Comparison of ENCODE assay signal across 9 cellular contexts in the genomic region with DNA sequence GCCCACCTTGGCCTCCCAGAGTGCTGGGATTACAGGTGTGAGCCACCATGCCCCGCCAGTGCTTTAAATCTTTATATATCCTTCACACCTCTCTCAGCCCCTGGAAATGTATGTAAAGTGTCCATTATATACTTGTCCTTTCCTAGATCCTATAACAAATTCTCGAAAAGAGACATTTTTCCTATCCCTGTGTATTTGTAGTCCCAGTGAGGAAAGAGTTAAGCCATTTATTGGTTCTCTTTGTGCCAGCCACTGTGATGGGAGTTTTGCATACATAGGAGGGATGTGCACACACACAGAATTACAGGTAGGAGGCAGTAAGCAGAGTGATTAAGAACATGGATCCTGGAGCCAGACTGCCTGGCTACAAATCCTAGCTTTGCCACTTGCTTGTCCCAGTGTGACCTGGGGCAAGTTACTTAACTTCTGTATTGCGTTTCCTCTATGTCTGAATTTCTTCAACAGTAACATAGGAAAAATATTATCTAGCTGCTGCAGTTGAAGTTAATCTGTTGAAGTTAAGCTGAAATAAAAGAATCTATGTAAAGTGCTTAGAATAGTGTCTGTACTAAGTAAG. TPM values are rescaled to one million over a fixed set of nuclear protein-coding genes. Genes with fewer than 3 reads are reported as not detected.
DNase-seq lines count a peak whose midpoint lies in the region; ATAC-seq and TF ChIP-seq lines count a peak whose summit lies in the region.
"Had no signal": no experiment of that assay in that cellular context is flagged by ENCODE, and none has a peak within 500 bp of the region (broad histone marks: within the 10 kb centered on the region; RNA-seq: fewer than 3 reads in every experiment).

No MANE protein-coding gene starts in this region.

- DNase-seq in CD8-positive, alpha-beta T cell: no peak
- DNase-seq in HuH-7 (ENCODE audit: low spot score): peak; percentile 44
- DNase-seq in activated naive CD8-positive, alpha-beta T cell treated with anti-CD3 and anti-CD28 coated beads for 36 hours: no peak
- peak; percentile 29 for DNase-seq in mesendoderm
- DNase-seq in NCI-H1436 treated with DMSO at 0.1 percent for 48 hours (lab: John Stamatoyannopoulos, UW): no peak
- DNase-seq in foreskin fibroblast: no peak
- DNase-seq in NOMO-1 treated with dmso at 0.1 percent for 144 hours (lab: John Stamatoyannopoulos, UW; ENCODE audit: unreplicated experiment): no peak
- DNase-seq: NCI-H1417 had no signal

- no peak overlapping the region for H3K4ac ChIP-seq in mesendoderm (ENCODE audit: low read depth, low read length)

- H3K36me3 Mint-ChIP-seq in CD8-positive, alpha-beta T cell: peaks cover 15% of the 10 kb centered on the region
- peaks cover 16% of the 10 kb centered on the region for H3K36me3 Mint-ChIP-seq in activated naive CD8-positive, alpha-beta T cell treated with anti-CD3 and anti-CD28 coated beads for 36 hours

- H3K27ac ChIP-seq in CD8-positive, alpha-beta T cell (ENCODE audit: low read depth, low read length): no peak overlapping the region
- no peak overlapping the region for H3K27ac ChIP-seq in mesendoderm (ENCODE audit: low read depth, low read length)

- H3K4me3 Mint-ChIP-seq in CD8-positive, alpha-beta T cell: no peak overlapping the region
- H3K4me3 Mint-ChIP-seq in activated naive CD8-positive, alpha-beta T cell treated with anti-CD3 and anti-CD28 coated beads for 36 hours: peak overlapping the region; percentile 29

- H2BK15ac ChIP-seq in mesendoderm (replicated peaks; ENCODE audit: low read depth): no peak overlapping the region

- H3K79me1 ChIP-seq in mesendoderm (ENCODE audit: low read length): no peaks in the 10 kb centered on the region

- TF ChIP-seq CTCF in CD8-positive, alpha-beta T cell (IDR thresholded peaks at IDR 0.05): no peak
- no peak for TF ChIP-seq CTCF in foreskin fibroblast (IDR thresholded peaks at IDR 0.05; ENCODE audit: low read depth, low read length)

- WGBS in mesendoderm (ENCODE audit: extremely low coverage, insufficient coverage, low lambda C conversion rate): no CpG with 5 or more reads among the region's 3 CpGs

- POLR2A ChIA-PET in CD8-positive, alpha-beta T cell (lab: Charles Lee): interaction anchor here (1.0 to 1.9 kb wide), 3 partner anchors 19 to 157 kb away, joined by 3 to 6 read pairs (median 6); a partner anchor contains a TSS

- H3K4me2 ChIP-seq in mesendoderm (ENCODE audit: low read length): no peak overlapping the region

- no peaks in the 10 kb centered on the region for H3K27me3 Mint-ChIP-seq in CD8-positive, alpha-beta T cell (ENCODE audit: low read depth)
- no peaks in the 10 kb centered on the region for H3K27me3 Mint-ChIP-seq in activated naive CD8-positive, alpha-beta T cell treated with anti-CD3 and anti-CD28 coated beads for 36 hours

- H4K8ac ChIP-seq in mesendoderm (ENCODE audit: low read depth, low read length): no peak overlapping the region

- no peak for ATAC-seq in CD8-positive, alpha-beta T cell
- no peak for ATAC-seq in HG03565 (IDR thresholded peaks at IDR 0.05; ENCODE audit: unreplicated experiment)

- no peak overlapping the region for H3K4me3 ChIP-seq in CD8-positive, alpha-beta T cell (ENCODE audit: low read depth, low read length)
- H3K4me3 ChIP-seq in mesendoderm (ENCODE audit: low read length): no peak overlapping the region
- no peak overlapping the region for H3K4me3 ChIP-seq in foreskin fibroblast (ENCODE audit: low read depth in 1 of 2, low read length in 2 of 2)

- H3K56ac ChIP-seq in mesendoderm (ENCODE audit: low read length): no peak overlapping the region

- no peaks in the 10 kb centered on the region for H3K9me3 Mint-ChIP-seq in CD8-positive, alpha-beta T cell
- peaks cover 4% of the 10 kb centered on the region for H3K9me3 Mint-ChIP-seq in activated naive CD8-positive, alpha-beta T cell treated with anti-CD3 and anti-CD28 coated beads for 36 hours

- peak overlapping the region; percentile 86 for H3K27ac Mint-ChIP-seq in CD8-positive, alpha-beta T cell
- peak overlapping the region; percentile 97 for H3K27ac Mint-ChIP-seq in activated naive CD8-positive, alpha-beta T cell treated with anti-CD3 and anti-CD28 coated beads for 36 hours

- H2BK5ac ChIP-seq in mesendoderm (ENCODE audit: low read length): no peak overlapping the region

- no peaks in the 10 kb centered on the region for H3K79me2 ChIP-seq in mesendoderm (ENCODE audit: control insufficient read depth, insufficient read depth, low read length)

- H4K5ac ChIP-seq in mesendoderm (ENCODE audit: low read length): no peak overlapping the region

- peaks cover 44% of the 10 kb centered on the region for H3K4me1 Mint-ChIP-seq in CD8-positive, alpha-beta T cell (ENCODE audit: low read depth)
- peaks cover 56% of the 10 kb centered on the region for H3K4me1 Mint-ChIP-seq in activated naive CD8-positive, alpha-beta T cell treated with anti-CD3 and anti-CD28 coated beads for 36 hours

- H3K23ac ChIP-seq in mesendoderm (ENCODE audit: low read length): no peak overlapping the region

- no peak overlapping the region for H2AK5ac ChIP-seq in mesendoderm (ENCODE audit: low read length)

- H3K9ac ChIP-seq in mesendoderm (ENCODE audit: low read length): no peak overlapping the region

- peaks cover 32% of the 10 kb centered on the region for H3K4me1 ChIP-seq in CD8-positive, alpha-beta T cell (ENCODE audit: insufficient read depth, low read length)
- no peaks in the 10 kb centered on the region for H3K4me1 ChIP-seq in mesendoderm (ENCODE audit: control insufficient read depth, low read depth, low read length)

- H3K18ac ChIP-seq in mesendoderm (ENCODE audit: low read length): no peak overlapping the region

- no peaks in the 10 kb centered on the region for H3K36me3 ChIP-seq in CD8-positive, alpha-beta T cell (ENCODE audit: insufficient read depth, low read length)
- no peaks in the 10 kb centered on the region for H3K36me3 ChIP-seq in mesendoderm (ENCODE audit: control insufficient read depth, insufficient read depth, low read length)

- no peak overlapping the region for H2BK120ac ChIP-seq in mesendoderm (ENCODE audit: low read depth, low read length)

- H3K27me3 ChIP-seq in CD8-positive, alpha-beta T cell (ENCODE audit: insufficient read depth, low read length): no peaks in the 10 kb centered on the region
- H3K27me3 ChIP-seq in mesendoderm (ENCODE audit: insufficient read depth, low read length, poor library complexity): no peaks in the 10 kb centered on the region

- CTCF ChIA-PET in CD8-positive, alpha-beta T cell (lab: Charles Lee): interaction anchor here (1.0 to 1.9 kb wide), 3 partner anchors 10 to 38 kb away, joined by 3 to 5 read pairs (median 5); a partner anchor contains a TSS

- H3K9me3 ChIP-seq in CD8-positive, alpha-beta T cell (ENCODE audit: low read length): no peaks in the 10 kb centered on the region

- intact Hi-C loops in CD8-positive, alpha-beta T cell (cut with DNase I, micrococcal nuclease): loop anchor here in 1 of 2 experiments (5.0 to 10.0 kb wide), 3 partner anchors 39 to 719 kb away; a partner anchor contains a TSS

RNA-seq across cellular contexts. Expression of a gene that starts 2.1 kb away (rescaled TPM):
- total RNA-seq in CD8-positive, alpha-beta T cell: 10 to 100 TPM; 59.1 to 65.9 TPM
- 10 to 100 TPM; 34.5 to 36.1 TPM for total RNA-seq in activated naive CD8-positive, alpha-beta T cell treated with anti-CD3 and anti-CD28 coated beads for 36 hours
- 16.3 TPM for polyA plus RNA-seq in mesendoderm (2013, experiment 1 of 2)
- 17.0 TPM for polyA plus RNA-seq in mesendoderm (2013, experiment 2 of 2)

RNA-seq across cellular contexts. Expression of a gene that starts 10.5 kb away (rescaled TPM):
- 1 to 10 TPM; 3.6 to 3.8 TPM for total RNA-seq in CD8-positive, alpha-beta T cell
- total RNA-seq in activated naive CD8-positive, alpha-beta T cell treated with anti-CD3 and anti-CD28 coated beads for 36 hours: 1 to 10 TPM; 2.6 to 3.3 TPM
- polyA plus RNA-seq in mesendoderm (2013, experiment 1 of 2): 0.73 TPM
- polyA plus RNA-seq in mesendoderm (2013, experiment 2 of 2): 0.81 TPM

RNA-seq across cellular contexts. Expression of a gene that starts 26.1 kb away (rescaled TPM):
- 10 to 100 TPM; 24.3 to 28.5 TPM for total RNA-seq in CD8-positive, alpha-beta T cell
- 1 to 10 TPM; 7.4 to 8.6 TPM for total RNA-seq in activated naive CD8-positive, alpha-beta T cell treated with anti-CD3 and anti-CD28 coated beads for 36 hours
- polyA plus RNA-seq in mesendoderm (2013, experiment 1 of 2): 5.7 TPM
- polyA plus RNA-seq in mesendoderm (2013, experiment 2 of 2): 6.4 TPM

RNA-seq across cellular contexts. Expression of a gene that starts 26.1 kb away (rescaled TPM):
- total RNA-seq in CD8-positive, alpha-beta T cell: 10 to 100 TPM; 35.6 to 35.8 TPM
- total RNA-seq in activated naive CD8-positive, alpha-beta T cell treated with anti-CD3 and anti-CD28 coated beads for 36 hours: 10 to 100 TPM; 40.9 to 45.0 TPM
- 14.9 TPM for polyA plus RNA-seq in mesendoderm (2013, experiment 1 of 2)
- polyA plus RNA-seq in mesendoderm (2013, experiment 2 of 2): 14.8 TPM

RNA-seq across cellular contexts. Expression of a gene that starts 31.1 kb away (rescaled TPM):
- 100 to 1,000 TPM; 174 to 177 TPM for total RNA-seq in CD8-positive, alpha-beta T cell
- 10 to 100 TPM; 68.2 to 71.1 TPM for total RNA-seq in activated naive CD8-positive, alpha-beta T cell treated with anti-CD3 and anti-CD28 coated beads for 36 hours
- 34.7 TPM for polyA plus RNA-seq in mesendoderm (2013, experiment 1 of 2)
- polyA plus RNA-seq in mesendoderm (2013, experiment 2 of 2): 36.3 TPM

Comparison
In these comparisons a context has a peak if more than half of its experiments do, and no peak if none do; other contexts are left out.
1. DNase-seq: peak in HuH-7 (single experiment) and mesendoderm (single experiment); none in CD8-positive, alpha-beta T cell (0 of 7), activated naive CD8-positive, alpha-beta T cell treated with anti-CD3 and anti-CD28 coated beads for 36 hours (single experiment), NCI-H1436 treated with DMSO at 0.1 percent for 48 hours (single experiment), foreskin fibroblast (0 of 2) and NOMO-1 treated with dmso at 0.1 percent for 144 hours (single experiment).